Comparison of ENCODE assay signal across 8 cellular contexts in genomic region chr19:52786078-52786463, GRCh38. TPM values are rescaled to one million over a fixed set of nuclear protein-coding genes. Genes with fewer than 3 reads are reported as not detected.
DNase-seq lines count a peak whose midpoint lies in the region; ATAC-seq and TF ChIP-seq lines count a peak whose summit lies in the region.

No MANE protein-coding gene starts in this region.

- no peak for TF ChIP-seq CTCF in Calu3 (IDR thresholded peaks at IDR 0.05; ENCODE audit: unreplicated experiment)
- TF ChIP-seq CTCF in GM23338 (conservative IDR thresholded peaks at IDR 0.05; ENCODE audit: low read depth in 2 of 2), result no peak
- TF ChIP-seq CTCF in dorsolateral prefrontal cortex (IDR thresholded peaks at IDR 0.05 in 54 of 56, conservative IDR thresholded peaks at IDR 0.05 in 2 of 56; ENCODE audit: low read depth in 1 of 56, partially characterized antibody in 56 of 56), result no peak

- no peaks in the 10 kb centered on the region; the same call in 1 of the 2 replicates for H3K9me2 ChIP-seq in GM23338 (ENCODE audit: insufficient read depth)

- no peak overlapping the region for H3K27ac Mint-ChIP-seq in Calu3 (ENCODE audit: unreplicated experiment)
- H3K27ac Mint-ChIP-seq in GM23338, result no peak overlapping the region

- TSS peak; percentile 85 for BruUV-seq in Calu3 (replicated peaks; lab: Mats Ljungman, UMichigan)

- H4K20me1 ChIP-seq in GM23338 (replicated peaks; ENCODE audit: insufficient read depth), result no peaks in the 10 kb centered on the region

- intact Hi-C loops in Calu3 (cut with micrococcal nuclease; ENCODE audit: unreplicated experiment), result loop anchor here (5.0 kb wide), 1 partner anchor 156 kb away; no protein-coding TSS in a partner anchor
- intact Hi-C loops in dorsolateral prefrontal cortex (cut with DNase I), result no loop called here

- CTCF ChIA-PET in Calu3 (lab: Charles Lee), result no interaction called here

- ATAC-seq in GM23338, result peak; percentile 51

- H3K4me1 ChIP-seq in GM23338 (ENCODE audit: insufficient read depth) (0 out of 2 replicates have a peak, but pooled peaks cover 9% of the 10 kb centered on the region), mesodermal cell (ENCODE audit: control insufficient read depth, insufficient read depth, low read length, poor library complexity, severe bottlenecking) (no peaks in the 10 kb centered on the region)

- H3K27me3 ChIP-seq in GM23338 (ENCODE audit: insufficient read depth) (peaks cover 36% of the 10 kb centered on the region), dorsolateral prefrontal cortex (peaks cover 0 to 18% (median 0%) of the 10 kb centered on the region in 45 donors)

- H3K4me3 Mint-ChIP-seq in Calu3 (ENCODE audit: low read depth, unreplicated experiment) (peak overlapping the region; percentile 70), GM23338 (peak overlapping the region; percentile 87)

- DNase-seq in Calu3 (peak; percentile 22), GM23338 (ENCODE audit: low spot score) (peak; percentile 39), NCI-H69 (lab: John Stamatoyannopoulos, UW) (peak; percentile 50), dorsolateral prefrontal cortex (no peak), inferior parietal cortex (ENCODE audit: extremely low spot score) (no peak), AML-193 (lab: John Stamatoyannopoulos, UW) (no peak)
- no peak for DNase-seq in effector CD4-positive, alpha-beta T cell

- peak overlapping the region; percentile 96 for H3K4me2 ChIP-seq in GM23338

- H3K4me1 Mint-ChIP-seq in Calu3 (ENCODE audit: low read depth, unreplicated experiment) (peaks cover 12% of the 10 kb centered on the region), GM23338 (peaks cover 12% of the 10 kb centered on the region)

- no peaks in the 10 kb centered on the region for H3K79me2 ChIP-seq in GM23338 (replicated peaks; ENCODE audit: insufficient read depth)

- peaks cover 24% of the 10 kb centered on the region for H3K9me3 Mint-ChIP-seq in Calu3 (ENCODE audit: low read depth, unreplicated experiment)
- 0 out of 3 replicates have a peak, but pooled peaks cover 9% of the 10 kb centered on the region for H3K9me3 Mint-ChIP-seq in GM23338

- H3K4me3 ChIP-seq in GM23338 (peak overlapping the region; percentile 94), dorsolateral prefrontal cortex (peak overlapping the region; percentile 26 to 75 (median 56)), mesodermal cell (ENCODE audit: extremely low read depth, insufficient read depth, low read length, poor library complexity, severe bottlenecking) (peak overlapping the region; percentile 58)

- H3K9me3 ChIP-seq in mesodermal cell (ENCODE audit: control insufficient read depth, low read length), result peaks cover 6% of the 10 kb centered on the region

- WGBS in mesodermal cell (ENCODE audit: insufficient coverage in 2 of 2), 2 experiments, result 3 to 8% methylated on average over 19 to 21 of the region's 23 CpGs

- H3K27me3 Mint-ChIP-seq in Calu3 (ENCODE audit: unreplicated experiment) (no peaks in the 10 kb centered on the region), GM23338 (ENCODE audit: insufficient read depth, low read depth, poor library complexity) (peaks cover 35% of the 10 kb centered on the region)

- H3K36me3 Mint-ChIP-seq in Calu3 (ENCODE audit: insufficient read depth, unreplicated experiment) (peaks cover 21% of the 10 kb centered on the region), GM23338 (ENCODE audit: low read depth) (no peaks in the 10 kb centered on the region; the same call in 1 of the 3 replicates)

- H3K36me3 ChIP-seq in GM23338 (ENCODE audit: insufficient read depth) (no peaks in the 10 kb centered on the region), mesodermal cell (ENCODE audit: control insufficient read depth, insufficient read depth, low read length) (no peaks in the 10 kb centered on the region)

- H3F3A ChIP-seq in GM23338 (replicated peaks; ENCODE audit: low read depth), result 0 out of 2 replicates have a peak, but pooled peaks cover 3% of the 10 kb centered on the region

- peak overlapping the region; percentile 99 for H2AFZ ChIP-seq in GM23338

- H3K27ac ChIP-seq in GM23338 (ENCODE audit: low read depth) (no peak overlapping the region), dorsolateral prefrontal cortex (peak overlapping the region in 4 of 59 donors; percentile 13 to 72 (median 38)), mesodermal cell (ENCODE audit: low read depth, low read length, severe bottlenecking) (no peak overlapping the region)

TF ChIP-seq in GM23338, 12 proteins besides CTCF, POLR2A, EP300 and RAD21:
- TF ChIP-seq EZH2 (IDR thresholded peaks at IDR 0.05; ENCODE audit: low read depth, unreplicated experiment) (peak; percentile 11), JUNB (IDR thresholded peaks at IDR 0.05; ENCODE audit: unreplicated experiment) (no peak), ZNF462 (CRISPR knock-in tag; IDR thresholded peaks at IDR 0.05) (no peak)

RNA-seq across cellular contexts. Expression of gene ZNF600, which starts 0.5 kb away (rescaled TPM):
- 18.4 and 23.4 TPM in 2 replicates for total RNA-seq in Calu3 (2022)
- 5.1 and 6.9 TPM in 2 replicates for total RNA-seq in GM23338 (2014; rRNA removed; shearing (Covaris generic))
- polyA plus RNA-seq in GM23338 (2016; fragmentation: Nextera tagmentation; extraction: Ambion mirVana), result 6.0 and 7.7 TPM in 2 replicates
- total RNA-seq in dorsolateral prefrontal cortex, result 1 to 10 TPM in 119 of 120 experiments, under 1 TPM in 1; 0.90 to 6.5 (median 2.7) TPM
- 4.8 TPM for polyA plus RNA-seq in mesodermal cell (2013, experiment 1 of 2)
- polyA plus RNA-seq in mesodermal cell (2013, experiment 2 of 2), result 5.4 TPM

RNA-seq across cellular contexts. Expression of gene ZNF28, which starts 35.4 kb away (rescaled TPM):
- total RNA-seq in Calu3 (2022) (16.4 and 27.2 TPM in 2 replicates), dorsolateral prefrontal cortex (10 to 100 TPM in 45 of 120 experiments, 1 to 10 TPM in 75; 5.0 to 16.4 (median 9.1) TPM)
- total RNA-seq in GM23338 (2014; rRNA removed; shearing (Covaris generic)), result 31.0 and 42.0 TPM in 2 replicates
- polyA plus RNA-seq in GM23338 (2016; fragmentation: Nextera tagmentation; extraction: Ambion mirVana), result 6.7 and 12.5 TPM in 2 replicates
- polyA plus RNA-seq in mesodermal cell (2013, experiment 1 of 2), result 17.6 TPM
- polyA plus RNA-seq in mesodermal cell (2013, experiment 2 of 2), result 12.7 TPM

RNA-seq across cellular contexts. Expression of gene ZNF611, which starts 51.2 kb away (rescaled TPM):
- 14.1 and 19.8 TPM in 2 replicates for total RNA-seq in Calu3 (2022)
- total RNA-seq in GM23338 (2014; rRNA removed; shearing (Covaris generic)), result 10.3 and 16.4 TPM in 2 replicates
- polyA plus RNA-seq in GM23338 (2016; fragmentation: Nextera tagmentation; extraction: Ambion mirVana), result 5.3 and 6.6 TPM in 2 replicates
- 10 to 100 TPM; 18.1 to 38.1 (median 26.2) TPM for total RNA-seq in dorsolateral prefrontal cortex
- polyA plus RNA-seq in mesodermal cell (2013, experiment 1 of 2), result 15.5 TPM
- 18.1 TPM for polyA plus RNA-seq in mesodermal cell (2013, experiment 2 of 2)

Comparison
In these comparisons a context has a peak if more than half of its experiments do, and no peak if none do; other contexts are left out.
1. DNase-seq: peak in Calu3 (single experiment), GM23338 (single experiment) and NCI-H69 (single experiment); none in dorsolateral prefrontal cortex (0 of 10), inferior parietal cortex (single experiment), effector CD4-positive, alpha-beta T cell (single experiment) and AML-193 (0 of 2).
2. Peak in every context shown above with its lines, with median percentiles within 50 percentile points of each other: H3K4me3 ChIP-seq.